Comparison of ENCODE assay signal across 14 cellular contexts in the genomic region with DNA sequence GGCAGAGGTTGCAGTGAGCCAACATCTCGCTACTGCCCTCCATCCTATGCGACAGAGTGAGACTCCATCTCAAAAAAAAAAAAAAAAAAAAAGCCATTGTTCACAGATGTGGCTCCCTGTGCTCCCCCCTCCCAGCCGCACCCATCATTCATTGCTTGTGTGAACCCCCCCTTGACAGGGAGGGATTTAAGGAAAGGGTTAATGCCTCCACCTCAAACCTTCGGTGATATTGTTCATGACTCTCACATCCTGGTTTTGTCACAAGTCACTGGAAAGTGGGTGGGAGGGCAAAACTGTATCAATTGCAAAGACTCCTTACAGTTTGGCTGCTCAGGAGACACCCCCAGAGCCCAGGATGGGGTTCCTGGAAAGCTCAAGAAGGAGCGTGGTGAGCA. TPM values are rescaled to one million over a fixed set of nuclear protein-coding genes. Genes with fewer than 3 reads are reported as not detected.
DNase-seq lines count a peak whose midpoint lies in the region; ATAC-seq, FAIRE-seq and TF ChIP-seq lines count a peak whose summit lies in the region.
"Had no signal": no experiment of that assay in that cellular context is flagged by ENCODE, and none has a peak within 500 bp of the region (broad histone marks: within the 10 kb centered on the region; RNA-seq: fewer than 3 reads in every experiment).

No MANE protein-coding gene starts in this region.

- H3K27me3 ChIP-seq in K562 (ENCODE audit: control insufficient read depth in 2 of 2, insufficient read depth in 2 of 2, low read length in 2 of 2) (no peaks in the 10 kb centered on the region), smooth muscle cell (ENCODE audit: low read depth) (no peaks in the 10 kb centered on the region)

- H3K27ac ChIP-seq in OCI-LY7 (ENCODE audit: low read depth, low read length, poor library complexity, severe bottlenecking) = peak overlapping the region; percentile 29
- peak overlapping the region; percentile 100 for H3K27ac ChIP-seq in K562 (ENCODE audit: extremely low read depth, low read depth, low read length)
- H3K27ac ChIP-seq in smooth muscle cell (ENCODE audit: low read depth) = peak overlapping the region; percentile 42
- H3K27ac ChIP-seq in kidney (ENCODE audit: low read depth in 2 of 2, low read length in 2 of 2) = peak overlapping the region in 1 of 2 donors; percentile 28

- peaks cover 38% of the 10 kb centered on the region for H4K20me1 ChIP-seq in OCI-LY7 (ENCODE audit: insufficient read depth, low read length)
- H4K20me1 ChIP-seq in K562 (replicated peaks; ENCODE audit: control insufficient read depth, insufficient read depth, low read length) = peaks cover 4% of the 10 kb centered on the region
- H4K20me1 ChIP-seq in smooth muscle cell (ENCODE audit: low read depth) = peaks cover 19% of the 10 kb centered on the region

- peaks cover 4% of the 10 kb centered on the region for H3F3A ChIP-seq in smooth muscle cell (ENCODE audit: low read depth)

- BruUV-seq in OCI-LY7 (replicated peaks; lab: Mats Ljungman, UMichigan) (no TSS peak), K562 (replicated peaks; lab: Mats Ljungman, UMichigan) (no TSS peak)

- H3K9ac ChIP-seq in K562 (ENCODE audit: insufficient read depth in 1 of 2, low read depth in 2 of 2, low read length in 2 of 2) = peak overlapping the region; percentile 87 to 94
- H3K9ac ChIP-seq in smooth muscle cell (ENCODE audit: low read depth) = no peak overlapping the region
- H3K9ac ChIP-seq in kidney (ENCODE audit: low read length in 2 of 2) = no peak overlapping the region

- H3K36me3 Mint-ChIP-seq in T-helper 2 cell treated with Interferon-gamma antibody and Interleukin-4, amounts not matched to agents 5 μg/mL and 100 μg/mL, for 36 hours (ENCODE audit: low read depth) = peaks cover 39% of the 10 kb centered on the region

- CTCF ChIA-PET in OCI-LY7 (lab: Charles Lee; ENCODE audit: unreplicated experiment) (no interaction called here), K562 (lab: Yijun Ruan, JAX; ENCODE audit: low intra/inter-chr PET ratio) (no interaction called here)

- no peaks in the 10 kb centered on the region for H3K27me3 Mint-ChIP-seq in T-helper 2 cell treated with Interferon-gamma antibody and Interleukin-4, amounts not matched to agents 5 μg/mL and 100 μg/mL, for 36 hours (ENCODE audit: low read depth)

- H3K9me1 ChIP-seq in K562 (ENCODE audit: control insufficient read depth, insufficient read depth, low read length) = peaks cover 4% of the 10 kb centered on the region

- TF ChIP-seq POLR2A in K562 (conservative IDR thresholded peaks at IDR 0.05) = no peak

- WGBS in K562 (ENCODE audit: insufficient coverage, low coverage, missing lambda C conversion rate) = 36% methylated on average over 4 of the region's 5 CpGs
- 88% methylated on average over 5 of the region's 5 CpGs for WGBS in smooth muscle cell (ENCODE audit: low lambda C conversion rate)

- peaks cover 92% of the 10 kb centered on the region for H3K36me3 ChIP-seq in OCI-LY7 (ENCODE audit: insufficient read depth, low read length)
- H3K36me3 ChIP-seq in K562 (ENCODE audit: control insufficient read depth, insufficient read depth, low read length) = peaks cover 96% of the 10 kb centered on the region
- H3K36me3 ChIP-seq in smooth muscle cell (ENCODE audit: low read depth) = no peaks in the 10 kb centered on the region
- peaks cover 0 to 4% of the 10 kb centered on the region in 2 donors for H3K36me3 ChIP-seq in kidney (ENCODE audit: control insufficient read depth in 1 of 2, insufficient read depth in 2 of 2, low read length in 2 of 2)

- FAIRE-seq in K562 (lab: Jason Lieb, UNC) (no peak), kidney (lab: Jason Lieb, UNC) (no peak)
- FAIRE-seq: A204.1, urothelium cell line had no signal

- TF ChIP-seq CTCF in OCI-LY7 (conservative IDR thresholded peaks at IDR 0.05; ENCODE audit: low read length) (no peak), K562 (IDR thresholded peaks at IDR 0.05 in 2 of 3, conservative IDR thresholded peaks at IDR 0.05 in 1 of 3; ENCODE audit: insufficient read depth in 2 of 3, low read depth in 1 of 3, low read length in 3 of 3) (no peak), smooth muscle cell (IDR thresholded peaks at IDR 0.05; ENCODE audit: borderline replicate concordance, insufficient read depth, poor library complexity, severe bottlenecking) (no peak), kidney (IDR thresholded peaks at IDR 0.05; ENCODE audit: borderline replicate concordance, extremely low read depth, insufficient read depth) (no peak)

- no peak for TF ChIP-seq RAD21 in K562 (CRISPR knock-in tag; conservative IDR thresholded peaks at IDR 0.05 in 1 of 2, IDR thresholded peaks at IDR 0.05 in 1 of 2)

- H2AFZ ChIP-seq in OCI-LY7 (ENCODE audit: low read length) (no peak overlapping the region), K562 (ENCODE audit: low read depth, low read length) (peak overlapping the region; percentile 2), smooth muscle cell (ENCODE audit: low read depth) (no peak overlapping the region)

- no peaks in the 10 kb centered on the region for H3K9me2 ChIP-seq in OCI-LY7 (ENCODE audit: insufficient read depth, low read length)

- no peaks in the 10 kb centered on the region for H3K9me3 Mint-ChIP-seq in T-helper 2 cell treated with Interferon-gamma antibody and Interleukin-4, amounts not matched to agents 5 μg/mL and 100 μg/mL, for 36 hours
- H3K9me3 Mint-ChIP-seq: nephron had no signal

- H3K4me1 ChIP-seq in OCI-LY7 (ENCODE audit: insufficient read depth, low read length, poor library complexity, severe bottlenecking) = peaks cover 96% of the 10 kb centered on the region
- peaks cover 68 to 76% of the 10 kb centered on the region in 2 experiments for H3K4me1 ChIP-seq in K562 (replicated peaks in 1 of 2; ENCODE audit: control insufficient read depth in 2 of 2, insufficient read depth in 2 of 2, low read length in 2 of 2)
- H3K4me1 ChIP-seq in smooth muscle cell (ENCODE audit: low read depth) = peaks cover 19% of the 10 kb centered on the region
- peaks cover 19 to 24% of the 10 kb centered on the region in 2 donors for H3K4me1 ChIP-seq in kidney (ENCODE audit: control insufficient read depth in 1 of 2, insufficient read depth in 1 of 2, low read depth in 1 of 2, low read length in 2 of 2)

- H3K4me1 Mint-ChIP-seq in T-helper 2 cell treated with Interferon-gamma antibody and Interleukin-4, amounts not matched to agents 5 μg/mL and 100 μg/mL, for 36 hours (ENCODE audit: low read depth) = peaks cover 35% of the 10 kb centered on the region

- no peak overlapping the region for H3K4me3 Mint-ChIP-seq in T-helper 2 cell treated with Interferon-gamma antibody and Interleukin-4, amounts not matched to agents 5 μg/mL and 100 μg/mL, for 36 hours
- H3K4me3 Mint-ChIP-seq: nephron had no signal

- H3K4me2 ChIP-seq in OCI-LY7 (ENCODE audit: low read length) (peak overlapping the region; percentile 49), K562 (ENCODE audit: insufficient read depth, low read length) (peak overlapping the region; percentile 86), smooth muscle cell (peak overlapping the region; percentile 23)

- DNase-seq in T-helper 2 cell treated with Interferon-gamma antibody and Interleukin-4, amounts not matched to agents 5 μg/mL and 100 μg/mL, for 36 hours (ENCODE audit: low spot score) = no peak
- no peak for DNase-seq in T-helper 2 cell
- DNase-seq in OCI-LY7 (ENCODE audit: low spot score) = no peak
- DNase-seq in K562 (ENCODE audit: extremely low read depth in 1 of 4, low spot score in 3 of 4) = peak in 2 of 4 experiments; percentile 37 to 47
- DNase-seq in smooth muscle cell (lab: John Stamatoyannopoulos, UW; ENCODE audit: unreplicated experiment) = no peak
- DNase-seq in mesenteric fat pad (ENCODE audit: low spot score) = no peak
- DNase-seq in kidney = no peak
- DNase-seq in pons (ENCODE audit: low spot score) = no peak
- DNase-seq: anterior cingulate cortex; effector CD8-positive, alpha-beta T cell; MM.1S had no signal

- intact Hi-C loops in OCI-LY7 (cut with micrococcal nuclease; ENCODE audit: unreplicated experiment) = no loop called here
- intact Hi-C loops in K562 (cut with micrococcal nuclease) = loop anchor here (1.0 kb wide), 1 partner anchor 22 kb away; no protein-coding TSS in a partner anchor
- intact Hi-C loops in kidney (cut with DNase I) = no loop called here

- H3K9me3 ChIP-seq in OCI-LY7 (ENCODE audit: low read length) (no peaks in the 10 kb centered on the region), K562 (replicated peaks; ENCODE audit: control insufficient read depth, insufficient read depth, low read depth, low read length) (no peaks in the 10 kb centered on the region), smooth muscle cell (replicated peaks; ENCODE audit: low read depth) (no peaks in the 10 kb centered on the region), kidney (ENCODE audit: control insufficient read depth in 1 of 2, low read length in 2 of 2) (no peaks in the 10 kb centered on the region)

- no peak; the same call in 2 of the 3 replicates for ATAC-seq in K562

- POLR2A ChIA-PET in OCI-LY7 (lab: Charles Lee) = no interaction called here
- POLR2A ChIA-PET in K562 (lab: Yijun Ruan, JAX) = no interaction called here

- H3K79me2 ChIP-seq in OCI-LY7 (ENCODE audit: insufficient read depth, low read depth, low read length) (peaks cover 100% of the 10 kb centered on the region), K562 (ENCODE audit: control insufficient read depth, insufficient read depth, low read length) (peaks cover 99% of the 10 kb centered on the region), smooth muscle cell (ENCODE audit: low read depth) (peaks cover 38% of the 10 kb centered on the region)

- in situ Hi-C loops in K562 (cut with MboI) = no loop called here

- TF ChIP-seq EP300 in K562 (IDR thresholded peaks at IDR 0.05; ENCODE audit: low read length) = no peak

- H3K4me3 ChIP-seq in OCI-LY7 (ENCODE audit: low read depth, low read length, poor library complexity, severe bottlenecking) (no peak overlapping the region), K562 (0 out of 2 replicates have a peak overlapping the region, but pooled peaks have one; percentile 3), smooth muscle cell (no peak overlapping the region), kidney (ENCODE audit: low read length in 2 of 2) (no peak overlapping the region)

- H3K27ac Mint-ChIP-seq in T-helper 2 cell treated with Interferon-gamma antibody and Interleukin-4, amounts not matched to agents 5 μg/mL and 100 μg/mL, for 36 hours = peak overlapping the region; percentile 81
- H3K27ac Mint-ChIP-seq: nephron had no signal

RNA-seq across cellular contexts. Expression of gene SLC6A6, which starts 7.7 kb away (rescaled TPM):
- 36.7 and 43.0 TPM in 2 replicates for total RNA-seq in OCI-LY7 (2014; rRNA removed; shearing (Covaris generic))
- 44.6 and 51.8 TPM in 2 replicates for total RNA-seq in OCI-LY7 (2022)
- total RNA-seq in K562 (2011; cell fraction: chromatin; rRNA removed; ENCODE audit: low replicate concordance) = 361 and 756 TPM in 2 replicates
- 315 and 326 TPM in 2 replicates for total RNA-seq in K562 (2011; cell fraction: nucleolus; rRNA removed)
- 358 and 388 TPM in 2 replicates for total RNA-seq in K562 (2011; cell fraction: nucleoplasm; rRNA removed)
- 106 and 223 TPM in 2 replicates for total RNA-seq in K562 (2014; rRNA removed)
- 79.6 and 90.2 TPM in 2 replicates for total RNA-seq in K562 (2014; rRNA removed; fragmentation: Illumina TruSeq; extraction: Trizol)
- total RNA-seq in K562 (2015; rRNA removed; fragmentation: Illumina TruSeq; extraction: Trizol) = 91.9 and 93.2 TPM in 2 replicates
- 194 and 203 TPM in 2 replicates for total RNA-seq in K562 (2021)
- 71.4 and 100 TPM in 2 replicates for polyA plus RNA-seq in K562 (2011; rRNA removed)
- polyA plus RNA-seq in K562 (2011; cell fraction: cytosol; rRNA removed) = 56.5 and 73.9 TPM in 2 replicates
- 434 and 457 TPM in 2 replicates for polyA plus RNA-seq in K562 (2011; cell fraction: nucleus; rRNA removed)
- polyA plus RNA-seq in K562 (2012) = 52.3 and 64.9 TPM in 2 replicates
- polyA plus RNA-seq in K562 (2014; fragmentation: Illumina TruSeq; extraction: Trizol) = 121 and 139 TPM in 2 replicates
- polyA plus RNA-seq in K562 (2014; fragmentation: Nextera tagmentation; extraction: Ambion mirVana) = 10 to 100 TPM; 12.3 to 14.8 TPM
- polyA plus RNA-seq in K562 (2014; rRNA removed) = 111 and 129 TPM in 2 replicates
- 75.5 and 106 TPM in 2 replicates for polyA minus RNA-seq in K562 (2011; rRNA and poly(A)+ RNA removed)
- polyA minus RNA-seq in K562 (2011; cell fraction: cytosol; rRNA and poly(A)+ RNA removed) = 40.8 and 83.0 TPM in 2 replicates
- polyA minus RNA-seq in K562 (2011; cell fraction: nucleus; rRNA and poly(A)+ RNA removed) = 138 and 192 TPM in 2 replicates
- 11.7 and 13.9 TPM in 2 replicates for total RNA-seq in smooth muscle cell
- polyA plus RNA-seq in smooth muscle cell = 8.5 and 9.4 TPM in 2 replicates
- total RNA-seq in mesenteric fat pad = 49.3 TPM
- total RNA-seq in kidney = 64.0 TPM
- 7.1 TPM for polyA plus RNA-seq in kidney (ENCODE audit: insufficient read depth, low read depth, low replicate concordance)

Comparison
In these comparisons a context has a peak if more than half of its experiments do, and no peak if none do; other contexts are left out.
1. H3K4me2 ChIP-seq: peak in every context shown above with its lines; median percentile 86 in K562; 49 in OCI-LY7; 23 in smooth muscle cell.
2. H3K9ac ChIP-seq: peak in K562 (2 of 2); none in smooth muscle cell (single experiment) and kidney (0 of 2).